In the genomic region with DNA sequence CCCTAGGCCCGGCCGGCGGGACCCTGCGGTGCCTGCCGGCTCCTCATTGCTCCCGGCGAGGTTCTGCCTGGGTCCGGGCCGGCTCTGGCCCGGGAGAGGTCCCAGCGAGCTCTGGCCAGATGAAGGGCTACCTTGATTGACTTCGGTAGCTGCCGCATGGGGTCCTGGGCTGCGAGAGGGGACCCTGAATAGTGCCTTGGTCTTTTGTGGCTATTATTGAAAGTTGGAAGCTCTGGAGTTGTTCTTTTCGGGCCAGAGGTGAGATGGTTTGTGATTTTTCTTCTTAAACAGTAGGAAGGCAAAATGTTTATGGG, we compare ENCODE assay signal across 8 cellular contexts. TPM values are rescaled to one million over a fixed set of nuclear protein-coding genes. Genes with fewer than 3 reads are reported as not detected.
A peak's percentile ranks its signal among the peaks of the same experiment; 100 is the strongest.
DNase-seq lines count a peak whose midpoint lies in the region; ATAC-seq, FAIRE-seq and TF ChIP-seq lines count a peak whose summit lies in the region.

No MANE protein-coding gene starts in this region.

- no peaks in the 10 kb centered on the region for H3K27me3 ChIP-seq in suprapubic skin

- H3K27ac Mint-ChIP-seq in activated CD4-positive, alpha-beta T cell treated with anti-CD3 and anti-CD28 coated beads for 36 hours: peak overlapping the region; percentile 90
- peak overlapping the region; percentile 80 for H3K27ac Mint-ChIP-seq in activated naive CD8-positive, alpha-beta T cell treated with anti-CD3 and anti-CD28 coated beads, Interleukin-2, amount 50 U/mL, for 24 hours

- peaks cover 5% of the 10 kb centered on the region for H3K36me3 Mint-ChIP-seq in activated CD4-positive, alpha-beta T cell treated with anti-CD3 and anti-CD28 coated beads for 36 hours (ENCODE audit: low read depth)
- H3K36me3 Mint-ChIP-seq in activated naive CD8-positive, alpha-beta T cell treated with anti-CD3 and anti-CD28 coated beads, Interleukin-2, amount 50 U/mL, for 24 hours (ENCODE audit: low read depth): peaks cover 26% of the 10 kb centered on the region

- peak overlapping the region; percentile 84 to 88 for H3K9ac ChIP-seq in kidney (ENCODE audit: low read length in 2 of 2)

- H3K4me3 ChIP-seq in kidney (ENCODE audit: low read length in 2 of 2): peak overlapping the region; percentile 66 to 97
- H3K4me3 ChIP-seq in suprapubic skin: peak overlapping the region; percentile 93

- H3K9me3 Mint-ChIP-seq in activated CD4-positive, alpha-beta T cell treated with anti-CD3 and anti-CD28 coated beads for 36 hours (ENCODE audit: low read depth): no peaks in the 10 kb centered on the region
- no peaks in the 10 kb centered on the region for H3K9me3 Mint-ChIP-seq in activated naive CD8-positive, alpha-beta T cell treated with anti-CD3 and anti-CD28 coated beads, Interleukin-2, amount 50 U/mL, for 24 hours

- TF ChIP-seq CTCF in kidney (IDR thresholded peaks at IDR 0.05; ENCODE audit: borderline replicate concordance, extremely low read depth, insufficient read depth) (no peak), suprapubic skin (IDR thresholded peaks at IDR 0.05) (no peak)

- POLR2A ChIA-PET in activated CD4-positive, alpha-beta T cell treated with anti-CD3 and anti-CD28 coated beads for 36 hours (lab: Charles Lee): no interaction called here

- TF ChIP-seq POLR2A in suprapubic skin (IDR thresholded peaks at IDR 0.05): no peak

- no peak for TF ChIP-seq EP300 in suprapubic skin (IDR thresholded peaks at IDR 0.05)

- intact Hi-C loops in activated CD4-positive, alpha-beta T cell treated with anti-CD3 and anti-CD28 coated beads for 36 hours (cut with DNase I, micrococcal nuclease): loop anchor here (1.0 to 5.0 kb wide), 8 partner anchors 134 to 1961 kb away; a partner anchor contains a TSS
- intact Hi-C loops in kidney (cut with DNase I): no loop called here

- FAIRE-seq in kidney (lab: Jason Lieb, UNC): no peak

- H3K9me3 ChIP-seq in kidney (ENCODE audit: control insufficient read depth in 1 of 2, low read length in 2 of 2) (no peaks in the 10 kb centered on the region), suprapubic skin (no peaks in the 10 kb centered on the region)

- ATAC-seq in activated CD4-positive, alpha-beta T cell treated with anti-CD3 and anti-CD28 coated beads for 36 hours: no peak
- no peak for ATAC-seq in activated naive CD8-positive, alpha-beta T cell treated with anti-CD3 and anti-CD28 coated beads, Interleukin-2, amount 50 U/mL, for 24 hours
- ATAC-seq in HG02759 (IDR thresholded peaks at IDR 0.05; ENCODE audit: unreplicated experiment) (no peak), HG02938 (IDR thresholded peaks at IDR 0.05; ENCODE audit: unreplicated experiment) (no peak), GM21786 (IDR thresholded peaks at IDR 0.05; ENCODE audit: unreplicated experiment) (no peak)

- 0% methylated on average over 4 of the region's 15 CpGs for WGBS in suprapubic skin

- peaks cover 2 to 5% of the 10 kb centered on the region in 2 donors for H3K36me3 ChIP-seq in kidney (ENCODE audit: control insufficient read depth in 1 of 2, insufficient read depth in 2 of 2, low read length in 2 of 2)
- peaks cover 10% of the 10 kb centered on the region for H3K36me3 ChIP-seq in suprapubic skin

- no peak for DNase-seq in activated CD4-positive, alpha-beta T cell treated with anti-CD3 and anti-CD28 coated beads for 36 hours
- DNase-seq in activated CD4-positive, alpha-beta T cell treated with anti-CD3 and anti-CD28 coated beads, Interleukin-2, amount 50 U/mL, for 48 hours: no peak
- no peak for DNase-seq in activated naive CD8-positive, alpha-beta T cell treated with anti-CD3 and anti-CD28 coated beads, Interleukin-2, amount 50 U/mL, for 24 hours
- DNase-seq in kidney (no peak), suprapubic skin (ENCODE audit: low spot score in 2 of 2) (no peak)

- no peaks in the 10 kb centered on the region for H3K27me3 Mint-ChIP-seq in activated CD4-positive, alpha-beta T cell treated with anti-CD3 and anti-CD28 coated beads for 36 hours
- H3K27me3 Mint-ChIP-seq in activated naive CD8-positive, alpha-beta T cell treated with anti-CD3 and anti-CD28 coated beads, Interleukin-2, amount 50 U/mL, for 24 hours: no peaks in the 10 kb centered on the region

- H3K4me1 ChIP-seq in kidney (ENCODE audit: control insufficient read depth in 1 of 2, insufficient read depth in 1 of 2, low read depth in 1 of 2, low read length in 2 of 2) (peaks cover 5 to 10% of the 10 kb centered on the region in 2 donors), suprapubic skin (peaks cover 30% of the 10 kb centered on the region)

- H3K27ac ChIP-seq in kidney (ENCODE audit: low read depth in 2 of 2, low read length in 2 of 2) (peak overlapping the region; percentile 89 to 92), suprapubic skin (peak overlapping the region; percentile 93)

- H3K4me1 Mint-ChIP-seq in activated CD4-positive, alpha-beta T cell treated with anti-CD3 and anti-CD28 coated beads for 36 hours: peaks cover 12% of the 10 kb centered on the region
- peaks cover 15% of the 10 kb centered on the region for H3K4me1 Mint-ChIP-seq in activated naive CD8-positive, alpha-beta T cell treated with anti-CD3 and anti-CD28 coated beads, Interleukin-2, amount 50 U/mL, for 24 hours

- CTCF ChIA-PET in activated CD4-positive, alpha-beta T cell treated with anti-CD3 and anti-CD28 coated beads for 36 hours (lab: Charles Lee): no interaction called here

- H3K4me3 Mint-ChIP-seq in activated CD4-positive, alpha-beta T cell treated with anti-CD3 and anti-CD28 coated beads for 36 hours: no peak overlapping the region
- H3K4me3 Mint-ChIP-seq in activated naive CD8-positive, alpha-beta T cell treated with anti-CD3 and anti-CD28 coated beads, Interleukin-2, amount 50 U/mL, for 24 hours: no peak overlapping the region

RNA-seq across cellular contexts. Expression of a gene that starts 0.6 kb away (rescaled TPM):
- total RNA-seq in activated CD4-positive, alpha-beta T cell treated with anti-CD3 and anti-CD28 coated beads for 36 hours: 10 to 100 TPM; 24.9 to 25.8 TPM
- 25.3 TPM for total RNA-seq in kidney
- 10.8 TPM for polyA plus RNA-seq in kidney (ENCODE audit: insufficient read depth, low read depth, low replicate concordance)
- total RNA-seq in suprapubic skin: 10 to 100 TPM; 10.5 to 29.2 (median 13.2) TPM
